Comparison of ENCODE assay signal across 9 cellular contexts in the genomic region with DNA sequence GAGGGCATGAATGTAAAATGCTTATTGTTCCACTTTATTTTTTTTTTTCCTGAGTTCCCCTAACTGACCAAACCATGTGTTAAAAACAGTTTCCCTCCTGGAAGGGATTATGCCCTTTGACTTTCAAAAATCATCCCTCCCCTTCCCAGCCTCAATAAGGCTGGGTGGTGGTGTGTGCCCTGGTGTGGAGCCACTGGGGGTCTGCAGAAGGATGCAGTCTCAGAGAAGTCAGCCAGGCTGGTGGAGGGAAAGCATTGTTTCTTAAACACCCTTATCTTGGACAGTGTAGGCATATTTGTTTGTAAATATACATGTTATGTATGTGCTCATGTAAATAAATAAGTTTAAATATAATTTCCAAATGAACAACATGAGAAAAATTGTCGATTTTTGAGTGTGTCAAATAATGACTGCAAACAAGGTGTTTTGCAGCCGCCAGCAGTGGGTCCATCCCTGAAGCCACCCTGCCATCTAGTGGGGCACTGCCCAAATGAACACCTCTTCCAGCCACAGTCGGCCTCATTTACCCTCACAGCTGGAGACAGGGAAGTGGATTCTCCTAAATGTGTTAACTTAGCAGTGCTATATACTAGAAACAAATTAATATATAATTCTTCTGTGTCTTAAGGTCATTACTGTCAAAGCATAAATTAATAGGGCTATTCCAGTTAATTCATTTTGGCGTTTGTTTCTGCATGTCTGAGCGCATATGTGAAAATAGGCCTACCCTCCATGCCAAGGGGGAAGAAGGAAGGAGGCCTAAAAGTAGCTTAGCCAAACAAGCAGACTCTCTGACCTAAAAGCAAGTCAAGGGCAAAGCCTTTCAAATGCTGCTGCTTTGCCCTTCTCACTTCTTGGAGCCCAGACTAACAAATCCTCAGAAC.
DNase-seq lines count a peak whose midpoint lies in the region; ATAC-seq and TF ChIP-seq lines count a peak whose summit lies in the region.
"Had no signal": no experiment of that assay in that cellular context is flagged by ENCODE, and none has a peak within 500 bp of the region (broad histone marks: within the 10 kb centered on the region; RNA-seq: fewer than 3 reads in every experiment).

No MANE protein-coding gene starts in this region.

- BruUV-seq in PC-3 (replicated peaks; lab: Mats Ljungman, UMichigan) = no TSS peak

- DNase-seq in DMS153 (lab: John Stamatoyannopoulos, UW) (peak; percentile 52), PC-3 (peak; percentile 57), ecto neural progenitor cell (ENCODE audit: low spot score) (peak; percentile 77), myocyte (ENCODE audit: low read depth) (peak; percentile 13)
- DNase-seq in T-helper 2 cell treated with Interferon-gamma antibody and Interleukin-4, amounts not matched to agents 5 μg/mL and 100 μg/mL, for 36 hours (ENCODE audit: low spot score) = no peak
- no peak for DNase-seq in activated naive CD4-positive, alpha-beta T cell treated with Interleukin-2 at 50 U/mL for 16 hours

- H4K20me1 ChIP-seq in Loucy (ENCODE audit: insufficient read depth, low read length, poor library complexity, severe bottlenecking) (no peaks in the 10 kb centered on the region), PC-3 (ENCODE audit: low read length) (no peaks in the 10 kb centered on the region)

- H3K4me3 Mint-ChIP-seq in T-helper 2 cell treated with Interferon-gamma antibody and Interleukin-4, amounts not matched to agents 5 μg/mL and 100 μg/mL, for 36 hours = no peak overlapping the region

- H3K4me1 Mint-ChIP-seq in T-helper 2 cell treated with Interferon-gamma antibody and Interleukin-4, amounts not matched to agents 5 μg/mL and 100 μg/mL, for 36 hours (ENCODE audit: low read depth) = no peaks in the 10 kb centered on the region

- ATAC-seq in GM21367 (IDR thresholded peaks at IDR 0.05; ENCODE audit: unreplicated experiment) (peak; percentile 68), PC-3 (peak; percentile 93)

- H3K27me3 Mint-ChIP-seq in T-helper 2 cell treated with Interferon-gamma antibody and Interleukin-4, amounts not matched to agents 5 μg/mL and 100 μg/mL, for 36 hours (ENCODE audit: low read depth) = no peaks in the 10 kb centered on the region

- intact Hi-C loops in PC-3 (cut with micrococcal nuclease) = loop anchor here (1.0 to 10.0 kb wide), 4 partner anchors 161 to 651 kb away; no protein-coding TSS in a partner anchor

- H3K9me3 ChIP-seq in Loucy (ENCODE audit: insufficient read depth, low read depth, low read length) = no peaks in the 10 kb centered on the region
- H3K9me3 ChIP-seq in PC-3 (ENCODE audit: low read length) = no peaks in the 10 kb centered on the region

- H3K36me3 ChIP-seq in Loucy (ENCODE audit: insufficient read depth, low read length) = no peaks in the 10 kb centered on the region
- no peaks in the 10 kb centered on the region for H3K36me3 ChIP-seq in PC-3 (ENCODE audit: low read depth, low read length)

- no peak overlapping the region for H3K27ac Mint-ChIP-seq in T-helper 2 cell treated with Interferon-gamma antibody and Interleukin-4, amounts not matched to agents 5 μg/mL and 100 μg/mL, for 36 hours

- H3K4me1 ChIP-seq in Loucy (ENCODE audit: insufficient read depth, low read length, poor library complexity, severe bottlenecking) (no peaks in the 10 kb centered on the region), PC-3 (ENCODE audit: insufficient read depth, low read length) (peaks cover 10% of the 10 kb centered on the region; the same call in 1 of the 2 replicates)

- H3K4me2 ChIP-seq in Loucy (ENCODE audit: low read depth, low read length, poor library complexity, severe bottlenecking) (no peak overlapping the region), PC-3 (ENCODE audit: low read length) (peak overlapping the region; percentile 60)

- CTCF ChIA-PET in PC-3 (lab: Charles Lee) = interaction anchor here (0.6 kb wide), 1 partner anchor 154 kb away, joined by 3 read pairs; no protein-coding TSS in a partner anchor

- H3K27me3 ChIP-seq in Loucy (ENCODE audit: insufficient read depth, low read length, poor library complexity, severe bottlenecking) (no peaks in the 10 kb centered on the region), PC-3 (ENCODE audit: low read length) (no peaks in the 10 kb centered on the region)

- H3K9ac ChIP-seq in Loucy (ENCODE audit: low read depth, low read length, poor library complexity, severe bottlenecking) (no peak overlapping the region), PC-3 (ENCODE audit: low read length) (no peak overlapping the region)

- TF ChIP-seq CTCF in Loucy (conservative IDR thresholded peaks at IDR 0.05; ENCODE audit: low read length) (peak; percentile 81), PC-3 (conservative IDR thresholded peaks at IDR 0.05; ENCODE audit: low read depth, low read length) (peak; percentile 65)

- no peak overlapping the region for H3K4me3 ChIP-seq in Loucy (ENCODE audit: low read length, poor library complexity, severe bottlenecking)
- no peak overlapping the region for H3K4me3 ChIP-seq in PC-3 (ENCODE audit: low read length)
- H3K4me3 ChIP-seq: skin epidermis had no signal

- POLR2A ChIA-PET in PC-3 (lab: Charles Lee; ENCODE audit: unreplicated experiment) = no interaction called here

- H3F3A ChIP-seq in Loucy (ENCODE audit: low read depth) (no peaks in the 10 kb centered on the region), PC-3 (ENCODE audit: low read length, unreplicated experiment) (no peaks in the 10 kb centered on the region)

- H3K36me3 Mint-ChIP-seq in T-helper 2 cell treated with Interferon-gamma antibody and Interleukin-4, amounts not matched to agents 5 μg/mL and 100 μg/mL, for 36 hours (ENCODE audit: low read depth) = no peaks in the 10 kb centered on the region

- no peaks in the 10 kb centered on the region for H3K9me3 Mint-ChIP-seq in T-helper 2 cell treated with Interferon-gamma antibody and Interleukin-4, amounts not matched to agents 5 μg/mL and 100 μg/mL, for 36 hours

- H3K79me2 ChIP-seq in Loucy (ENCODE audit: insufficient read depth, low read length) (no peaks in the 10 kb centered on the region), PC-3 (ENCODE audit: low read length) (no peaks in the 10 kb centered on the region)

- no peaks in the 10 kb centered on the region for H3K9me2 ChIP-seq in Loucy (replicated peaks; ENCODE audit: low read depth, low read length)
- no peaks in the 10 kb centered on the region for H3K9me2 ChIP-seq in PC-3 (replicated peaks; ENCODE audit: low read length)

- H2AFZ ChIP-seq in Loucy (ENCODE audit: low read length) (no peak overlapping the region), PC-3 (ENCODE audit: low read length) (no peak overlapping the region)

- no peak overlapping the region for H3K27ac ChIP-seq in PC-3 (ENCODE audit: low read length)
- H3K27ac ChIP-seq: skin epidermis had no signal

Comparison
In these comparisons a context has a peak if more than half of its experiments do, and no peak if none do; other contexts are left out.
1. DNase-seq: peak in DMS153 (single experiment), PC-3 (single experiment), ecto neural progenitor cell (single experiment) and myocyte (single experiment); none in T-helper 2 cell treated with Interferon-gamma antibody and Interleukin-4, amounts not matched to agents 5 μg/mL and 100 μg/mL, for 36 hours (single experiment) and activated naive CD4-positive, alpha-beta T cell treated with Interleukin-2 at 50 U/mL for 16 hours (single experiment).